23 cellular contexts compared by ENCODE assay signal in genomic region chr1:185825556-185825955, GRCh38.
DNase-seq lines count a peak whose midpoint lies in the region; ATAC-seq lines count a peak whose summit lies in the region.
"Had no signal": no experiment of that assay in that cellular context is flagged by ENCODE, and none has a peak within 500 bp of the region (broad histone marks: within the 10 kb centered on the region; RNA-seq: fewer than 3 reads in every experiment).

No MANE protein-coding gene starts in this region.

- H3K27me3 ChIP-seq in GM23248 (replicated peaks; ENCODE audit: insufficient read depth) (no peaks in the 10 kb centered on the region), adipocyte (replicated peaks; ENCODE audit: control insufficient read depth, insufficient read depth, low read length) (no peaks in the 10 kb centered on the region), skeletal muscle tissue (ENCODE audit: control insufficient read depth in 3 of 3, insufficient read depth in 3 of 3, low read length in 3 of 3) (no peaks in the 10 kb centered on the region)
- H3K27me3 ChIP-seq: ascending aorta had no signal

- no peaks in the 10 kb centered on the region for H3K4me1 Mint-ChIP-seq in stimulated activated naive B cell treated with anti-CD40 and anti-IgM and Interleukin-4, amounts not matched to agents 10 μg/mL and 1 μg/mL and 100 μg/mL, for 72 hours
- H3K4me1 Mint-ChIP-seq: activated naive CD4-positive, alpha-beta T cell treated with anti-CD3 and anti-CD28 coated beads, Interleukin-2, amount 50 U/mL, for 24 hours; neural crest cell; stimulated activated memory B cell treated with anti-CD40 and anti-IgM and Interleukin-4, amounts not matched to agents 10 μg/mL and 1 μg/mL and 100 μg/mL, for 72 hours had no signal

- peaks cover 0 to 1% of the 10 kb centered on the region in 2 donors for H3K9me3 Mint-ChIP-seq in stimulated activated naive B cell treated with anti-CD40 and anti-IgM and Interleukin-4, amounts not matched to agents 10 μg/mL and 1 μg/mL and 100 μg/mL, for 72 hours
- H3K9me3 Mint-ChIP-seq: activated naive CD4-positive, alpha-beta T cell treated with anti-CD3 and anti-CD28 coated beads, Interleukin-2, amount 50 U/mL, for 24 hours; effector memory CD8-positive, alpha-beta T cell had no signal

- H3K36me3 Mint-ChIP-seq in stimulated activated naive B cell treated with anti-CD40 and anti-IgM and Interleukin-4, amounts not matched to agents 10 μg/mL and 1 μg/mL and 100 μg/mL, for 72 hours = no peaks in the 10 kb centered on the region
- H3K36me3 Mint-ChIP-seq: activated naive CD4-positive, alpha-beta T cell treated with anti-CD3 and anti-CD28 coated beads, Interleukin-2, amount 50 U/mL, for 24 hours; stimulated activated memory B cell treated with anti-CD40 and anti-IgM and Interleukin-4, amounts not matched to agents 10 μg/mL and 1 μg/mL and 100 μg/mL, for 72 hours had no signal

- peaks cover 8% of the 10 kb centered on the region; the same call in 1 of the 2 replicates for H3K4me1 ChIP-seq in GM23248 (ENCODE audit: insufficient read depth)
- H3K4me1 ChIP-seq in adipocyte (ENCODE audit: control insufficient read depth, insufficient read depth, low read length) = peaks cover 16% of the 10 kb centered on the region
- H3K4me1 ChIP-seq in skeletal muscle tissue (ENCODE audit: control insufficient read depth in 3 of 3, insufficient read depth in 3 of 3, low read length in 3 of 3) = peaks cover 0 to 4% (median 0%) of the 10 kb centered on the region in 3 donors
- H3K4me1 ChIP-seq: ascending aorta, prostate gland had no signal

- no peaks in the 10 kb centered on the region for H3F3A ChIP-seq in GM23248 (ENCODE audit: insufficient read depth)

- H3K9ac ChIP-seq in GM23248 (no peak overlapping the region), adipocyte (ENCODE audit: low read length) (no peak overlapping the region), skeletal muscle tissue (ENCODE audit: low read depth in 1 of 3, low read length in 3 of 3) (no peak overlapping the region)

- no peaks in the 10 kb centered on the region for H4K20me1 ChIP-seq in GM23248 (ENCODE audit: insufficient read depth)

- H3K4me3 ChIP-seq in GM23248 = no peak overlapping the region
- H3K4me3 ChIP-seq in adipocyte (ENCODE audit: low read length) = no peak overlapping the region
- no peak overlapping the region for H3K4me3 ChIP-seq in skeletal muscle tissue (ENCODE audit: low read length in 3 of 3)
- H3K4me3 ChIP-seq: ascending aorta, lower lobe of right lung, prostate gland, thoracic aorta had no signal

- intact Hi-C loops in left cardiac atrium (cut with DNase I) = no loop called here

- no peak overlapping the region for H3K27ac Mint-ChIP-seq in stimulated activated naive B cell treated with anti-CD40 and anti-IgM and Interleukin-4, amounts not matched to agents 10 μg/mL and 1 μg/mL and 100 μg/mL, for 72 hours
- H3K27ac Mint-ChIP-seq: activated naive CD4-positive, alpha-beta T cell treated with anti-CD3 and anti-CD28 coated beads, Interleukin-2, amount 50 U/mL, for 24 hours; effector memory CD8-positive, alpha-beta T cell; stimulated activated memory B cell treated with anti-CD40 and anti-IgM and Interleukin-4, amounts not matched to agents 10 μg/mL and 1 μg/mL and 100 μg/mL, for 72 hours had no signal

- no peak overlapping the region for H3K4me3 Mint-ChIP-seq in stimulated activated naive B cell treated with anti-CD40 and anti-IgM and Interleukin-4, amounts not matched to agents 10 μg/mL and 1 μg/mL and 100 μg/mL, for 72 hours
- H3K4me3 Mint-ChIP-seq: activated naive CD4-positive, alpha-beta T cell treated with anti-CD3 and anti-CD28 coated beads, Interleukin-2, amount 50 U/mL, for 24 hours; effector memory CD8-positive, alpha-beta T cell; neural crest cell; stimulated activated memory B cell treated with anti-CD40 and anti-IgM and Interleukin-4, amounts not matched to agents 10 μg/mL and 1 μg/mL and 100 μg/mL, for 72 hours had no signal

- peak; percentile 25 for DNase-seq in GM23248
- DNase-seq in adipocyte (ENCODE audit: low read depth) = peak; percentile 29
- peak; percentile 95 for DNase-seq in fibroblast of peridontal ligament (ENCODE audit: extremely low read depth)
- no peak for DNase-seq in left cardiac atrium
- no peak for DNase-seq in OCI-M2 (lab: John Stamatoyannopoulos, UW; ENCODE audit: unreplicated experiment)
- DNase-seq in stimulated activated naive B cell treated with anti-CD40 and anti-IgM and Interleukin-4, amounts not matched to agents 10 μg/mL and 1 μg/mL and 100 μg/mL, for 72 hours = no peak
- no peak for DNase-seq in AG08396 (ENCODE audit: low spot score)
- DNase-seq: activated T-cell treated with anti-CD3 and anti-CD28 coated beads, Interleukin-2, amount 50 U/mL, for 48 hours; AML-193; DMS53; effector memory CD8-positive, alpha-beta T cell; HCEC 1CT; KG1; lower lobe of right lung; NCI-H2171 treated with DMSO at 0.1 percent for 48 hours; SW 1271 had no signal

- in situ Hi-C loops in GM23248 (cut with MboI) = no loop called here

- H3K36me3 ChIP-seq in GM23248 (ENCODE audit: low read depth) (no peaks in the 10 kb centered on the region), adipocyte (ENCODE audit: control insufficient read depth, insufficient read depth, low read length, severe bottlenecking) (no peaks in the 10 kb centered on the region), skeletal muscle tissue (ENCODE audit: control insufficient read depth in 3 of 3, insufficient read depth in 3 of 3, low read length in 3 of 3) (no peaks in the 10 kb centered on the region)
- H3K36me3 ChIP-seq: ascending aorta, lower lobe of right lung, prostate gland, thoracic aorta had no signal

- no peaks in the 10 kb centered on the region for H3K79me2 ChIP-seq in GM23248 (ENCODE audit: insufficient read depth)

- WGBS in GM23248 (ENCODE audit: low coverage in 1 of 2, low lambda C conversion rate in 2 of 2, missing lambda C conversion rate in 2 of 2), 2 experiments = 73 to 78% methylated on average over 1 of the region's 1 CpG

- no peaks in the 10 kb centered on the region for H3K9me3 ChIP-seq in GM23248 (ENCODE audit: low read depth)
- H3K9me3 ChIP-seq in adipocyte (ENCODE audit: control insufficient read depth, low read length) = no peaks in the 10 kb centered on the region
- H3K9me3 ChIP-seq in skeletal muscle tissue (ENCODE audit: control insufficient read depth in 3 of 3, low read length in 3 of 3) = no peaks in the 10 kb centered on the region
- H3K9me3 ChIP-seq: ascending aorta, lower lobe of right lung, prostate gland, thoracic aorta had no signal

- no peak overlapping the region for H2AFZ ChIP-seq in GM23248

- no peak overlapping the region for H3K4me2 ChIP-seq in GM23248 (ENCODE audit: unreplicated experiment)

- no peak for ATAC-seq in left cardiac atrium
- no peak for ATAC-seq in stimulated activated naive B cell treated with anti-CD40 and anti-IgM and Interleukin-4, amounts not matched to agents 10 μg/mL and 1 μg/mL and 100 μg/mL, for 72 hours (replicated peaks)
- ATAC-seq: effector memory CD8-positive, alpha-beta T cell; lower lobe of right lung; stimulated activated memory B cell treated with anti-CD40 and anti-IgM and Interleukin-4, amounts not matched to agents 10 μg/mL and 1 μg/mL and 100 μg/mL, for 72 hours had no signal

- H3K27me3 Mint-ChIP-seq in stimulated activated naive B cell treated with anti-CD40 and anti-IgM and Interleukin-4, amounts not matched to agents 10 μg/mL and 1 μg/mL and 100 μg/mL, for 72 hours = peaks cover 0 to 10% of the 10 kb centered on the region in 2 donors

- H3K27ac ChIP-seq in GM23248 (no peak overlapping the region), skeletal muscle tissue (ENCODE audit: low read depth, low read length) (peak overlapping the region; percentile 2)
- H3K27ac ChIP-seq: ascending aorta, lower lobe of right lung, prostate gland had no signal

- H3K9me2 ChIP-seq in GM23248 (ENCODE audit: insufficient read depth) = no peaks in the 10 kb centered on the region

Comparison
In these comparisons a context has a peak if more than half of its experiments do, and no peak if none do; other contexts are left out.
1. DNase-seq: peak in GM23248 (single experiment), adipocyte (single experiment) and fibroblast of peridontal ligament (single experiment); none in left cardiac atrium (single experiment), OCI-M2 (single experiment), stimulated activated naive B cell treated with anti-CD40 and anti-IgM and Interleukin-4, amounts not matched to agents 10 μg/mL and 1 μg/mL and 100 μg/mL, for 72 hours (single experiment) and AG08396 (single experiment).